ENCODE assay signal across 19 cellular contexts in the genomic region with DNA sequence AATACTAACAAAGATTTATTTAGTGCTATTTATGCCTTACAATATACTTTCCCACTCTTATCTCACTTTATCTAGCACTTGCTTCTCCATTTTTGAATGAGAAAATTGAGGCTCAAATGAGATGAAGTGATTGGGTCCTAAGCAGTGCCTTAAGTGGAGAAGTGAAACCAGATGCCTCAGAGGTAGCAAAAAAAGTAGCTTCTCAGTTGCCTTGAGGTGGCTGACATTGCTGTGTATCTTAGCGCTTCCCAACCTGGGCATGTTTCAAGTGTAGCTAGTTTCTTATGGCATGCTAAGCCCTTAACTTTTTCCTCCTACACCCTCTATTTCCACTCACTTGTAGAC.
DNase-seq lines count a peak whose midpoint lies in the region; ATAC-seq lines count a peak whose summit lies in the region.
"Had no signal": no experiment of that assay in that cellular context is flagged by ENCODE, and none has a peak within 500 bp of the region (broad histone marks: within the 10 kb centered on the region; RNA-seq: fewer than 3 reads in every experiment).

No MANE protein-coding gene starts in this region.

- no peaks in the 10 kb centered on the region for H3K36me3 Mint-ChIP-seq in activated CD4-positive, alpha-beta T cell treated with anti-CD3 and anti-CD28 coated beads, Interleukin-2, amount 10 ng/mL, durations not matched to agents 24 days and 14 days (ENCODE audit: low read depth)
- H3K36me3 Mint-ChIP-seq: activated naive CD8-positive, alpha-beta T cell had no signal

- no peaks in the 10 kb centered on the region for H3K4me1 Mint-ChIP-seq in activated CD4-positive, alpha-beta T cell treated with anti-CD3 and anti-CD28 coated beads, Interleukin-2, amount 10 ng/mL, durations not matched to agents 24 days and 14 days
- H3K4me1 Mint-ChIP-seq: activated CD4-positive, alpha-beta T cell treated with anti-CD3 and anti-CD28 coated beads, Interleukin-2, amount 10 ng/mL, durations not matched to agents 7 days and 5 days had no signal

- intact Hi-C loops in activated CD4-positive, alpha-beta T cell treated with anti-CD3 and anti-CD28 coated beads, Interleukin-2, amount 10 ng/mL, durations not matched to agents 24 days and 14 days (cut with micrococcal nuclease): no loop called here

- H3K27ac ChIP-seq in iPS-20b (ENCODE audit: low read length): peak overlapping the region; percentile 3
- H3K27ac ChIP-seq: left lung, pancreas, SJCRH30, thyroid gland had no signal

- H3K4me3 ChIP-seq in iPS-20b (ENCODE audit: low read length): no peak overlapping the region
- H3K4me3 ChIP-seq: left lung, pancreas, SJCRH30, thyroid gland had no signal

- peaks cover 43% of the 10 kb centered on the region for H3K4me1 ChIP-seq in iPS-20b (ENCODE audit: insufficient read depth, low read length)
- H3K4me1 ChIP-seq: left lung, pancreas, SJCRH30, thyroid gland had no signal

- H3K27ac Mint-ChIP-seq in activated CD4-positive, alpha-beta T cell treated with anti-CD3 and anti-CD28 coated beads, Interleukin-2, amount 10 ng/mL, durations not matched to agents 24 days and 14 days: no peak overlapping the region
- H3K27ac Mint-ChIP-seq: activated CD4-positive, alpha-beta T cell treated with anti-CD3 and anti-CD28 coated beads, Interleukin-2, amount 10 ng/mL, durations not matched to agents 7 days and 5 days; activated naive CD8-positive, alpha-beta T cell; B cell had no signal

- H3K9ac ChIP-seq in iPS-20b (ENCODE audit: low read depth, low read length): peak overlapping the region; percentile 18; the same call in 1 of the 2 replicates

- no peaks in the 10 kb centered on the region for H3K36me3 ChIP-seq in iPS-20b (ENCODE audit: insufficient read depth, low read depth, low read length)
- H3K36me3 ChIP-seq: left lung, pancreas, SJCRH30, thyroid gland had no signal

- no peak for DNase-seq in activated CD4-positive, alpha-beta T cell treated with anti-CD3 and anti-CD28 coated beads, Interleukin-2, amount 10 ng/mL, durations not matched to agents 24 days and 14 days
- no peak for DNase-seq in foreskin melanocyte
- DNase-seq in COLO668 (lab: John Stamatoyannopoulos, UW; ENCODE audit: unreplicated experiment): no peak
- no peak for DNase-seq in activated naive CD4-positive, alpha-beta T cell (lab: John Stamatoyannopoulos, UW)
- DNase-seq: activated CD4-positive, alpha-beta T cell treated with anti-CD3 and anti-CD28 coated beads, Interleukin-2, amount 10 ng/mL, durations not matched to agents 7 days and 5 days; DMS 273 treated with DMSO at 0.1 percent for 48 hours; effector CD4-positive, alpha-beta T cell; hippocampal formation; left lung; pancreas; SJCRH30; stimulated activated CD4-positive, alpha-beta T cell treated with anti-CD3 and anti-CD28 coated beads, Interleukin-4, amount 100 ng/mL, for 4 hours had no signal

- H3K9me3 ChIP-seq in iPS-20b (ENCODE audit: insufficient read depth, low read depth, low read length): no peaks in the 10 kb centered on the region
- H3K9me3 ChIP-seq: left lung, pancreas, SJCRH30, thyroid gland had no signal

- no peaks in the 10 kb centered on the region for H3K27me3 Mint-ChIP-seq in activated CD4-positive, alpha-beta T cell treated with anti-CD3 and anti-CD28 coated beads, Interleukin-2, amount 10 ng/mL, durations not matched to agents 24 days and 14 days
- H3K27me3 Mint-ChIP-seq: activated CD4-positive, alpha-beta T cell treated with anti-CD3 and anti-CD28 coated beads, Interleukin-2, amount 10 ng/mL, durations not matched to agents 7 days and 5 days; activated naive CD8-positive, alpha-beta T cell had no signal

- ATAC-seq in GM18909 (IDR thresholded peaks at IDR 0.05; ENCODE audit: poor library complexity, unreplicated experiment) (peak; percentile 84), GM21786 (IDR thresholded peaks at IDR 0.05; ENCODE audit: unreplicated experiment) (peak; percentile 88), HG03342 (IDR thresholded peaks at IDR 0.05; ENCODE audit: unreplicated experiment) (peak; percentile 77)
- ATAC-seq: pancreas had no signal

- no peak overlapping the region for H3K4me3 Mint-ChIP-seq in activated CD4-positive, alpha-beta T cell treated with anti-CD3 and anti-CD28 coated beads, Interleukin-2, amount 10 ng/mL, durations not matched to agents 24 days and 14 days
- H3K4me3 Mint-ChIP-seq: activated CD4-positive, alpha-beta T cell treated with anti-CD3 and anti-CD28 coated beads, Interleukin-2, amount 10 ng/mL, durations not matched to agents 7 days and 5 days; activated naive CD8-positive, alpha-beta T cell; B cell had no signal

- H3K27me3 ChIP-seq in iPS-20b (ENCODE audit: insufficient read depth, low read length): no peaks in the 10 kb centered on the region
- H3K27me3 ChIP-seq: left lung, pancreas, SJCRH30, thyroid gland had no signal

- H3K9me3 Mint-ChIP-seq in activated CD4-positive, alpha-beta T cell treated with anti-CD3 and anti-CD28 coated beads, Interleukin-2, amount 10 ng/mL, durations not matched to agents 24 days and 14 days: no peaks in the 10 kb centered on the region
- H3K9me3 Mint-ChIP-seq: activated CD4-positive, alpha-beta T cell treated with anti-CD3 and anti-CD28 coated beads, Interleukin-2, amount 10 ng/mL, durations not matched to agents 7 days and 5 days had no signal
